9 cellular contexts compared by ENCODE assay signal in the genomic region with DNA sequence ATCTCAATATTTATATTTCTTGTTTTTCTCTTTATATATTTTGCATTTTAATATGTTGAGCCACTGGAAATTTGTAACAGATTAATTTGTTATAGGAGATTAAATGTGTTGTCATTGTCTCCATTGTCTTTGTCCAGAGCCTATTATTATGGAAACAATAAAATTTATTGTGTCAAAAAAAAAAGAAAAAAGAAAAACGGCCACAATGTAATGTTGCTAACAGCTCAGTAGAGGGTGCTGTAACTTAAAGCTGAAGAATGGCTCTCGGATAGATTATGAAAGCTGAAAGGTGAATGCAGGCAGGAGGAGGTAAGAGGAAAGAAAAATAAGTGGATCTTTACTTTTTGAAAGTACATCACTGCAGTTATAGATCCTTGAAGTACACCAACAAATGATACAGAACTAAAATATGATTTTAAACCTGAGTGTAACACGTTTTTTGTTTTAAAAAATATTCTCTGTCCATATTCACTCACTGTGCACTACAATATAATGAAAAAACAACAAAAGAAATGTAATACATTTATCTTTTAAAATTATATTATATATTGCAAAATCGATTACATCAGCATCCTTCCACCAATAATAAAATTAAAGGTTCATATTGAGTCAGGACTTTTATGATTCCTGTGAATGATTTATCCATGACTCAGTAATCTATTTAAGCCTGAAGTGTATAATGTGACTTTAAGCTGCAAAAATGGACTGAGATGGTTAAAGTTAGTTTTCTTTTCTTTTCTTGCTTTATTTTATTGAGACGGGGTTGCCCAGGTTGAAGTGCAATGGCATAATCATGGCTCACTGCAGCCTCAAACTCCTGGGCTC. TPM values are rescaled to one million over a fixed set of nuclear protein-coding genes. Genes with fewer than 3 reads are reported as not detected.
DNase-seq lines count a peak whose midpoint lies in the region; ATAC-seq, FAIRE-seq and TF ChIP-seq lines count a peak whose summit lies in the region.
"Not testable (repeated sequence)": the region's sequence is repeated elsewhere in the genome, so short reads cannot be mapped to it uniquely, and the experiment has no call there.
"Had no signal": no experiment of that assay in that cellular context is flagged by ENCODE, and none has a peak within 500 bp of the region (broad histone marks: within the 10 kb centered on the region; RNA-seq: fewer than 3 reads in every experiment).

No MANE protein-coding gene starts in this region.

- not testable (repeated sequence) for H2AFZ ChIP-seq in OCI-LY3 (ENCODE audit: low read depth, low read length)

- not testable (repeated sequence) for H3K4me3 ChIP-seq in OCI-LY3 (ENCODE audit: low read length); adrenal gland; fibroblast of mammary gland (ENCODE audit: control insufficient read depth, low read depth, low read length); mucosa of descending colon

- WGBS in adrenal gland, 4 donors, result 9 to 19% (median 16%) methylated on average over 4 to 5 of the region's 5 CpGs

- TF ChIP-seq POLR2A in H54 (IDR thresholded peaks at IDR 0.05; ENCODE audit: low read depth, low read length); adrenal gland (IDR thresholded peaks at IDR 0.05): not testable (repeated sequence)

- H3K36me3 ChIP-seq in OCI-LY3 (replicated peaks; ENCODE audit: low read depth, low read length); adrenal gland (replicated peaks in 1 of 2); mucosa of descending colon (ENCODE audit: low read depth): not testable (repeated sequence)

- H3K9ac ChIP-seq in OCI-LY3 (ENCODE audit: low read length), result not testable (repeated sequence)

- H3K9me3 ChIP-seq in OCI-LY3 (ENCODE audit: insufficient read depth, low read length); adrenal gland (replicated peaks in 1 of 3); mucosa of descending colon: not testable (repeated sequence)

- not testable (repeated sequence) for H4K20me1 ChIP-seq in OCI-LY3 (ENCODE audit: insufficient read depth, low read length)

- in situ Hi-C loops in G401 (cut with HindIII; ENCODE audit: low sequenced_read_pairs), result not testable (repeated sequence)

- H3K79me2 ChIP-seq in OCI-LY3 (ENCODE audit: low read length), result not testable (repeated sequence)

- peak; percentile 96 for FAIRE-seq in H54 (lab: Jason Lieb, UNC)

- peak; percentile 37 for TF ChIP-seq CTCF in OCI-LY3 (IDR thresholded peaks at IDR 0.05; ENCODE audit: low read depth, low read length)
- peak in 5 of 6 experiments; percentile 26 to 70 (median 51) for TF ChIP-seq CTCF in adrenal gland (IDR thresholded peaks at IDR 0.05)
- peak; percentile 53 for TF ChIP-seq CTCF in fibroblast of mammary gland (conservative IDR thresholded peaks at IDR 0.05; ENCODE audit: control insufficient read depth, insufficient read depth, low read depth, low read length)
- TF ChIP-seq CTCF in mucosa of descending colon (IDR thresholded peaks at IDR 0.05), result peak; percentile 54

- intact Hi-C loops in adrenal gland (cut with DNase I); mucosa of descending colon (cut with DNase I, micrococcal nuclease): not testable (repeated sequence)

- peak; percentile 24 for DNase-seq in G401 (ENCODE audit: low spot score)
- DNase-seq in H54 (ENCODE audit: insufficient read length, low spot score); adrenal gland; fibroblast of mammary gland (ENCODE audit: low read depth); mucosa of descending colon: not testable (repeated sequence)
- peak; percentile 18 for DNase-seq in M059J (ENCODE audit: low read depth)

- H3K4me2 ChIP-seq in OCI-LY3 (ENCODE audit: low read length), result not testable (repeated sequence)

- 0 out of 2 replicates have a peak, but pooled peaks cover 14% of the 10 kb centered on the region for H3K27me3 ChIP-seq in OCI-LY3 (ENCODE audit: low read depth, low read length)
- H3K27me3 ChIP-seq in adrenal gland, result peaks cover 11% of the 10 kb centered on the region

- not testable (repeated sequence) for H3K4me1 ChIP-seq in OCI-LY3 (ENCODE audit: low read length); adrenal gland (replicated peaks in 1 of 2); mucosa of descending colon (ENCODE audit: low read depth)

- H3K27ac ChIP-seq in OCI-LY3 (ENCODE audit: low read length); adrenal gland: not testable (repeated sequence)

- peak; percentile 93 for ATAC-seq in mucosa of descending colon

RNA-seq across cellular contexts. Expression of gene SLC25A24, which starts 14.7 kb away (rescaled TPM):
- total RNA-seq in G401 (2014; rRNA removed; shearing (Covaris generic)), result 60.1 and 81.0 TPM in 2 replicates
- 51.8 and 65.6 TPM in 2 replicates for total RNA-seq in M059J (2014; rRNA removed; shearing (Covaris generic))
- 10 to 100 TPM; 18.8 to 38.5 (median 29.7) TPM for total RNA-seq in adrenal gland
- 10 to 100 TPM in 1 of 3 donors, 1 to 10 TPM in 2; 3.9 to 24.7 (median 5.1) TPM for polyA plus RNA-seq in adrenal gland
- total RNA-seq in mucosa of descending colon, result 10 to 100 TPM; 38.1 to 81.2 (median 66.7) TPM

RNA-seq across cellular contexts. Expression of gene NBPF4, which starts 29.0 kb away (rescaled TPM):
- not detected in 2 replicates for total RNA-seq in G401 (2014; rRNA removed; shearing (Covaris generic))
- total RNA-seq in M059J (2014; rRNA removed; shearing (Covaris generic)), result not detected in 2 replicates
- total RNA-seq in adrenal gland (under 1 TPM in 3 of 8 donors, not detected in 5; 0.08 to 0.18 (median 0.14) TPM), mucosa of descending colon (under 1 TPM in 2 of 3 donors, not detected in 1; 0.35 to 0.53 TPM)
- not detected for polyA plus RNA-seq in adrenal gland
- total RNA-seq: dermis microvascular lymphatic vessel endothelial cell, skeletal muscle tissue had no signal
